ENCODE assay signal across 1 cellular context in the genomic region with DNA sequence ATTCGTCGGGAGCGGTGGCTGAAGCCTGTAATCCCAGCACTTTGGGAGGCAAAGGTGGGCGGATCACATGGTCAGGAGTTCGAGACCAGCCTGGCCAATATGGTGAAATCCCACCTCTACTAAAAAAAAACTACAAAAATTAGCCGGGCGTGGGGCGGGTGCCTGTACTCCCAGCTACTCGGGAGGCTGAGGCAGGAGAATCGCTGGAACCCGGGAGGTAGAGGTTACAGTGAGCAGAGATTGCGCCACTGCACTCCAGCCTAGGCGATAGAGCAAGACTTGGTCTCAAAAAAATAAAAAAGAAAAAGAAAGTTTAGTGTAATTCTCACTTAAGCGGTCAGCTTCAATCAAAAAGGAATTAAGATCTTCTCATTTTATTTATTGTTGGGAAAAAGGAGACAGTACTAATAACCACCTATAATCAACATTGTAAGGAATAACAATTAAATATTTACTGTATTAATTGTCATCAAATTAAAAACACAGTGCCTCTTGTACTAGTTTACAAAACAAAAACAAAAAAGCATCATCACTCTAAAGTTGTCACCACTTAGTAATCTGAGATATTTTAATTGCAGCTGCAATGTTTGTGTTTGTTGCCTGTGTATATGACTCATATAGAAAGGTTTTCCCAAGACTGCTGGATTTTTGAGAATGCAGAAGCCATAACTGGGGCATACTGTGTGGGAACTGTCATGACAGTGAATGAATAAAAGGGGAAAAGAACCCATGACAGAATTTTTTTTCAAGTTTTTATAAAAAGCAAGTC.
TF ChIP-seq lines count a peak whose summit lies in the region.

No MANE protein-coding gene starts in this region.

TF ChIP-seq in HEK293, 187 proteins besides CTCF, POLR2A, EP300 and RAD21 (continued from another document):
- TF ChIP-seq, protein P1, sequence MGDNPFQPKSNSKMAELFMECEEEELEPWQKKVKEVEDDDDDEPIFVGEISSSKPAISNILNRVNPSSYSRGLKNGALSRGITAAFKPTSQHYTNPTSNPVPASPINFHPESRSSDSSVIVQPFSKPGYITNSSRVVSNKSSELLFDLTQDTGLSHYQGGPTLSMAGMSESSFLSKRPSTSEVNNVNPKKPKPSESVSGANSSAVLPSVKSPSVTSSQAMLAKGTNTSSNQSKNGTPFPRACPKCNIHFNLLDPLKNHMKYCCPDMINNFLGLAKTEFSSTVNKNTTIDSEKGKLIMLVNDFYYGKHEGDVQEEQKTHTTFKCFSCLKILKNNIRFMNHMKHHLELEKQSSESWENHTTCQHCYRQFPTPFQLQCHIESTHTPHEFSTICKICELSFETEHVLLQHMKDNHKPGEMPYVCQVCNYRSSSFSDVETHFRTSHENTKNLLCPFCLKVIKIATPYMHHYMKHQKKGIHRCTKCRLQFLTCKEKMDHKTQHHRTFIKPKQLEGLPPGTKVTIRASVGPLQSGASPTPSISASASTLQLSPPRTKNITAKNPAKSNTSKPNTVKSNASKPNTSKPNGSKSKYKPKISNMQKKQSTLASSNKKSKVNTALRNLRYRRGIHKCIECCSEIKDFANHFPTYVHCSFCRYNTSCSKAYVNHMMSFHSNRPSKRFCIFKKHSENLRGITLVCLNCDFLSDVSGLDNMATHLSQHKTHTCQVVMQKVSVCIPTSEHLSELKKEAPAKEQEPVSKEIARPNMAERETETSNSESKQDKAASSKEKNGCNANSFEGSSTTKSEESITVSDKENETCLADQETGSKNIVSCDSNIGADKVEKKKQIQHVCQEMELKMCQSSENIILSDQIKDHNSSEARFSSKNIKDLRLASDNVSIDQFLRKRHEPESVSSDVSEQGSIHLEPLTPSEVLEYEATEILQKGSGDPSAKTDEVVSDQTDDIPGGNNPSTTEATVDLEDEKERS (tag by site-specific recombination; IDR thresholded peaks at IDR 0.05), result no peak
- no peak for TF ChIP-seq ZSCAN23 (tag by site-specific recombination; IDR thresholded peaks at IDR 0.05)
- TF ChIP-seq BCL11A (tag by site-specific recombination; IDR thresholded peaks at IDR 0.05; ENCODE audit: low read depth), result peak; percentile 65; the same call in 1 of the 2 replicates
- TF ChIP-seq ZNF830 (tag by site-specific recombination; IDR thresholded peaks at IDR 0.05; ENCODE audit: low read depth), result no peak
- TF ChIP-seq ZNF555 (tag by site-specific recombination; conservative IDR thresholded peaks at IDR 0.05), result no peak
- TF ChIP-seq, protein P2, sequence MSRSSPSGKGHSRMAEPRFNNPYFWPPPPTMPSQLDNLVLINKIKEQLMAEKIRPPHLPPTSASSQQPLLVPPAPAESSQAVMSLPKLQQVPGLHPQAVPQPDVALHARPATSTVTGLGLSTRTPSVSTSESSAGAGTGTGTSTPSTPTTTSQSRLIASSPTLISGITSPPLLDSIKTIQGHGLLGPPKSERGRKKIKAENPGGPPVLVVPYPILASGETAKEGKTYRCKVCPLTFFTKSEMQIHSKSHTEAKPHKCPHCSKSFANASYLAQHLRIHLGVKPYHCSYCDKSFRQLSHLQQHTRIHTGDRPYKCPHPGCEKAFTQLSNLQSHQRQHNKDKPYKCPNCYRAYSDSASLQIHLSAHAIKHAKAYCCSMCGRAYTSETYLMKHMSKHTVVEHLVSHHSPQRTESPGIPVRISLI (tag by site-specific recombination; IDR thresholded peaks at IDR 0.05), result peak; percentile 72; the same call in 1 of the 2 replicates
- no peak for TF ChIP-seq ZNF544 (tag by site-specific recombination; IDR thresholded peaks at IDR 0.05)
- no peak for TF ChIP-seq OVOL3 (tag by site-specific recombination; IDR thresholded peaks at IDR 0.05)
- no peak for TF ChIP-seq ZNF610 (tag by site-specific recombination; IDR thresholded peaks at IDR 0.05; ENCODE audit: borderline replicate concordance)
- TF ChIP-seq ZNF114 (tag by site-specific recombination; IDR thresholded peaks at IDR 0.05), result no peak
- TF ChIP-seq, protein P3, sequence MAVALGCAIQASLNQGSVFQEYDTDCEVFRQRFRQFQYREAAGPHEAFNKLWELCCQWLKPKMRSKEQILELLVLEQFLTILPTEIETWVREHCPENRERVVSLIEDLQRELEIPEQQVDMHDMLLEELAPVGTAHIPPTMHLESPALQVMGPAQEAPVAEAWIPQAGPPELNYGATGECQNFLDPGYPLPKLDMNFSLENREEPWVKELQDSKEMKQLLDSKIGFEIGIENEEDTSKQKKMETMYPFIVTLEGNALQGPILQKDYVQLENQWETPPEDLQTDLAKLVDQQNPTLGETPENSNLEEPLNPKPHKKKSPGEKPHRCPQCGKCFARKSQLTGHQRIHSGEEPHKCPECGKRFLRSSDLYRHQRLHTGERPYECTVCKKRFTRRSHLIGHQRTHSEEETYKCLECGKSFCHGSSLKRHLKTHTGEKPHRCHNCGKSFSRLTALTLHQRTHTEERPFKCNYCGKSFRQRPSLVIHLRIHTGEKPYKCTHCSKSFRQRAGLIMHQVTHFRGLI (tag by site-specific recombination; IDR thresholded peaks at IDR 0.05), result no peak
- TF ChIP-seq GFI1B (tag by site-specific recombination; IDR thresholded peaks at IDR 0.05), result no peak
- no peak for TF ChIP-seq ZNF423 (tag by site-specific recombination; IDR thresholded peaks at IDR 0.05)
- TF ChIP-seq FEZF1 (tag by site-specific recombination; IDR thresholded peaks at IDR 0.05), result peak; percentile 25; the same call in 1 of the 2 replicates
- no peak for TF ChIP-seq ZNF501 (tag by site-specific recombination; IDR thresholded peaks at IDR 0.05)
- TF ChIP-seq ZNF670 (tag by site-specific recombination; IDR thresholded peaks at IDR 0.05; ENCODE audit: low read depth), result no peak
- no peak for TF ChIP-seq RBAK (tag by site-specific recombination; IDR thresholded peaks at IDR 0.05)
- no peak for TF ChIP-seq ZNF404 (tag by site-specific recombination; IDR thresholded peaks at IDR 0.05)
- TF ChIP-seq, protein P4, sequence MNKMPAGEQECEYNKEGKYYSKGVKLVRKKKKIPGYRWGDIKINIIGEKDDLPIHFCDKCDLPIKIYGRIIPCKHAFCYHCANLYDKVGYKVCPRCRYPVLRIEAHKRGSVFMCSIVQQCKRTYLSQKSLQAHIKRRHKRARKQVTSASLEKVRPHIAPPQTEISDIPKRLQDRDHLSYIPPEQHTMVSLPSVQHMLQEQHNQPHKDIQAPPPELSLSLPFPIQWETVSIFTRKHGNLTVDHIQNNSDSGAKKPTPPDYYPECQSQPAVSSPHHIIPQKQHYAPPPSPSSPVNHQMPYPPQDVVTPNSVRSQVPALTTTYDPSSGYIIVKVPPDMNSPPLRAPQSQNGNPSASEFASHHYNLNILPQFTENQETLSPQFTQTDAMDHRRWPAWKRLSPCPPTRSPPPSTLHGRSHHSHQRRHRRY (tag by site-specific recombination; IDR thresholded peaks at IDR 0.05), result no peak
- peak; percentile 50 for TF ChIP-seq ZNF660 (tag by site-specific recombination; IDR thresholded peaks at IDR 0.05)
- TF ChIP-seq, protein P5, sequence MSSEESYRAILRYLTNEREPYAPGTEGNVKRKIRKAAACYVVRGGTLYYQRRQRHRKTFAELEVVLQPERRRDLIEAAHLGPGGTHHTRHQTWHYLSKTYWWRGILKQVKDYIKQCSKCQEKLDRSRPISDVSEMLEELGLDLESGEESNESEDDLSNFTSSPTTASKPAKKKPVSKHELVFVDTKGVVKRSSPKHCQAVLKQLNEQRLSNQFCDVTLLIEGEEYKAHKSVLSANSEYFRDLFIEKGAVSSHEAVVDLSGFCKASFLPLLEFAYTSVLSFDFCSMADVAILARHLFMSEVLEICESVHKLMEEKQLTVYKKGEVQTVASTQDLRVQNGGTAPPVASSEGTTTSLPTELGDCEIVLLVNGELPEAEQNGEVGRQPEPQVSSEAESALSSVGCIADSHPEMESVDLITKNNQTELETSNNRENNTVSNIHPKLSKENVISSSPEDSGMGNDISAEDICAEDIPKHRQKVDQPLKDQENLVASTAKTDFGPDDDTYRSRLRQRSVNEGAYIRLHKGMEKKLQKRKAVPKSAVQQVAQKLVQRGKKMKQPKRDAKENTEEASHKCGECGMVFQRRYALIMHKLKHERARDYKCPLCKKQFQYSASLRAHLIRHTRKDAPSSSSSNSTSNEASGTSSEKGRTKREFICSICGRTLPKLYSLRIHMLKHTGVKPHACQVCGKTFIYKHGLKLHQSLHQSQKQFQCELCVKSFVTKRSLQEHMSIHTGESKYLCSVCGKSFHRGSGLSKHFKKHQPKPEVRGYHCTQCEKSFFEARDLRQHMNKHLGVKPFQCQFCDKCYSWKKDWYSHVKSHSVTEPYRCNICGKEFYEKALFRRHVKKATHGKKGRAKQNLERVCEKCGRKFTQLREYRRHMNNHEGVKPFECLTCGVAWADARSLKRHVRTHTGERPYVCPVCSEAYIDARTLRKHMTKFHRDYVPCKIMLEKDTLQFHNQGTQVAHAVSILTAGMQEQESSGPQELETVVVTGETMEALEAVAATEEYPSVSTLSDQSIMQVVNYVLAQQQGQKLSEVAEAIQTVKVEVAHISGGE (tag by site-specific recombination; conservative IDR thresholded peaks at IDR 0.05; ENCODE audit: low read depth), result no peak
